In the genomic region with DNA sequence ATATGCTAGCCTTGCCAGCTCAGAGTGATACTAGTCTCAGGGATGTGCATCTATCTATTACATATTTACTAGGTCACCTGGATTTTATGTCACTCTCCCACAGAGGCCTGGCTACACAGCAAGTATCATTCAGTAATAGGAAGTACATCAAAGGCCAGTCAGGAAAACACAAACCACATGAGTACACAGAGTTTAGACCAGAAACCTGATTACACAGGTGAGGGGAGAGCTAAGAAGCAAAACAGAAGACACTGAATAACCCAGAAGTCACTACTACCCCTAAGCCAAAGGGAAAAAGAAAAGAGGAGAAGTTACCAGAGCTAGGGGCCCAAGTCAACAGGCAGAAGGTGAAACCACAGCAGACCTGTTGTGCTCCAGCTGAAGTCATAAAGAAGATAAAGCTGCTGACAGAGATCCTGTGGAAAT, we compare ENCODE assay signal across 10 cellular contexts. TPM values are rescaled to one million over a fixed set of nuclear protein-coding genes. Genes with fewer than 3 reads are reported as not detected.
A peak's percentile ranks its signal among the peaks of the same experiment; 100 is the strongest.
DNase-seq lines count a peak whose midpoint lies in the region; ATAC-seq, FAIRE-seq and TF ChIP-seq lines count a peak whose summit lies in the region.
"Had no signal": no experiment of that assay in that cellular context is flagged by ENCODE, and none has a peak within 500 bp of the region (broad histone marks: within the 10 kb centered on the region; RNA-seq: fewer than 3 reads in every experiment).

No MANE protein-coding gene starts in this region.

- H3K4me2 ChIP-seq in MM.1S (ENCODE audit: low read depth, low read length), result peak overlapping the region; percentile 59; the same call in 1 of the 2 replicates

- H3K4me1 Mint-ChIP-seq in natural killer cell, result peaks cover 52 to 53% of the 10 kb centered on the region in 2 donors

- H3K4me3 ChIP-seq in MM.1S (ENCODE audit: low read length), result no peak overlapping the region

- H3F3A ChIP-seq in MM.1S (ENCODE audit: insufficient read depth, low read length), result peaks cover 34% of the 10 kb centered on the region

- peaks cover 11% of the 10 kb centered on the region; the same call in 1 of the 2 replicates for H4K20me1 ChIP-seq in MM.1S (ENCODE audit: insufficient read depth, low read length)

- H3K9me3 ChIP-seq in MM.1S (replicated peaks; ENCODE audit: insufficient read depth, low read length), result no peaks in the 10 kb centered on the region

- H3K36me3 ChIP-seq in MM.1S (replicated peaks; ENCODE audit: insufficient read depth, low read length), result peaks cover 21% of the 10 kb centered on the region; the same call in 1 of the 2 replicates

- peak overlapping the region; percentile 29 for H3K4me3 Mint-ChIP-seq in natural killer cell

- no peak overlapping the region for H2AFZ ChIP-seq in MM.1S (ENCODE audit: low read length)

- no peaks in the 10 kb centered on the region for H3K9me2 ChIP-seq in MM.1S (replicated peaks; ENCODE audit: insufficient read depth, low read length)

- H3K9ac ChIP-seq in MM.1S (ENCODE audit: low read length), result peak overlapping the region; percentile 61; the same call in 1 of the 2 replicates

- H3K36me3 Mint-ChIP-seq in natural killer cell, result peaks cover 15% of the 10 kb centered on the region

- peaks cover 52% of the 10 kb centered on the region for H3K4me1 ChIP-seq in MM.1S (ENCODE audit: low read length)

- no peak for TF ChIP-seq CTCF in MM.1S (IDR thresholded peaks at IDR 0.05; ENCODE audit: low read length)
- TF ChIP-seq CTCF in natural killer cell (IDR thresholded peaks at IDR 0.05), result no peak

- ATAC-seq in GM18907 (IDR thresholded peaks at IDR 0.05; ENCODE audit: unreplicated experiment), result peak; percentile 93
- ATAC-seq in HG02588 (IDR thresholded peaks at IDR 0.05; ENCODE audit: unreplicated experiment), result peak; percentile 73
- ATAC-seq in natural killer cell, result no peak

- FAIRE-seq in urothelium cell line (lab: Jason Lieb, UNC), result no peak

- H3K27ac ChIP-seq in MM.1S (ENCODE audit: low read length), result peak overlapping the region; percentile 97
- H3K27ac ChIP-seq: epithelial cell of prostate had no signal

- no peaks in the 10 kb centered on the region for H3K9me3 Mint-ChIP-seq in natural killer cell

- no peaks in the 10 kb centered on the region for H3K27me3 ChIP-seq in MM.1S (replicated peaks; ENCODE audit: insufficient read depth, low read length)

- intact Hi-C loops in natural killer cell (cut with micrococcal nuclease), result no loop called here

- no peaks in the 10 kb centered on the region for H3K27me3 Mint-ChIP-seq in natural killer cell (ENCODE audit: low read depth in 2 of 2)

- H3K79me2 ChIP-seq in MM.1S (ENCODE audit: low read length), result peaks cover 94% of the 10 kb centered on the region

- DNase-seq in MM.1S (peak; percentile 87), natural killer cell (no peak), ecto neural progenitor cell (ENCODE audit: low spot score) (no peak), H4 (ENCODE audit: low spot score) (no peak), SHP77 treated with DMSO at 0.1 percent for 48 hours (lab: John Stamatoyannopoulos, UW) (no peak), urothelium cell line (ENCODE audit: low spot score) (no peak)
- DNase-seq: NCI-H2081 had no signal

- peak overlapping the region; percentile 79 to 82 for H3K27ac Mint-ChIP-seq in natural killer cell

RNA-seq across cellular contexts. Expression of gene LPXN, which starts 13.3 kb away (rescaled TPM):
- total RNA-seq in natural killer cell, result 100 to 1,000 TPM in 1 of 3 donors, 10 to 100 TPM in 2; 81.0 to 123 (median 92.5) TPM
- total RNA-seq in H4 (2014; rRNA removed; shearing (Covaris generic)), result 5.5 and 10.7 TPM in 2 replicates

RNA-seq across cellular contexts. Expression of gene ZFP91, which starts 16.5 kb away (rescaled TPM):
- total RNA-seq in natural killer cell, result 10 to 100 TPM; 54.8 to 61.8 (median 57.8) TPM
- 45.8 and 49.2 TPM in 2 replicates for total RNA-seq in H4 (2014; rRNA removed; shearing (Covaris generic))

RNA-seq across cellular contexts. Expression of gene OR5B21, which starts 54.5 kb away (rescaled TPM):
- total RNA-seq in natural killer cell, result under 1 TPM in 2 of 3 donors, not detected in 1; 0.28 to 0.55 TPM
- not detected in 2 replicates for total RNA-seq in H4 (2014; rRNA removed; shearing (Covaris generic))

Comparison
In these comparisons a context has a peak if more than half of its experiments do, and no peak if none do; other contexts are left out.
1. ATAC-seq: peak in GM18907 (single experiment) and HG02588 (single experiment); none in natural killer cell (0 of 3).